In the genomic region with DNA sequence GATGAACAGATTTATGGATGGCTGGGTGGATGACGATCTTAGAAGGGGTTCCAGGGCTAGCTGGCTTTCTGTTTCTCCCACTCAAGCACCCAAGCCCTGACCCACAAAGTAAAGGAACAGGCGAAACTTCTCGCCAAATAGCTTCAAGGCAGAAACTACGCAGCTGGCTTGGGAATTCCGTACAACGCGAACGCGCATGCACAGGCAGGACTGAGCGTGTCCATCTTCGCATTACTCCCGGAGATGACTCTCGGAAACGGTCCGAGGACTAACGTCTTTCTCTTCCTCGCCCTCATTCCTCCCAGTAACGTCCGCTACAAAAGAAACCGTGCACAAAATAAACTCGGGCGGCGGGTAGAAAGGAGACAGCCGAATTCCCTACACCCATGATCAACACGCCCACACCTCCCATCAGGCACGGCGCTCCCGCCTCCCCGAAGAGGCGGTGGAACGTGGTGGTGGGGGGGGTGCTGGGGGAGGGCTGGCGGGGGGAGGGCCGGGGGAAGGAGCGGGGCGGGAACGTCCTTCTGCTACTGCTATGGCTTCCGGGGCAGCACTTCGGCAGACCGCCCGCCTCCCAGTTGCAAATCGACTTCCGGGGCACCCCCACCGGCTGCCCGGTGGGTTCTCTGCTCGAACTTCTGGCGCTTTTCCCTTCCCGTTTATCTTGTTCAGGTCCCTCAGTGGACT, we compare ENCODE assay signal across 8 cellular contexts. TPM values are rescaled to one million over a fixed set of nuclear protein-coding genes. Genes with fewer than 3 reads are reported as not detected.
DNase-seq lines count a peak whose midpoint lies in the region; ATAC-seq, FAIRE-seq and TF ChIP-seq lines count a peak whose summit lies in the region.
"Not testable (repeated sequence)": the region's sequence is repeated elsewhere in the genome, so short reads cannot be mapped to it uniquely, and the experiment has no call there.

No MANE protein-coding gene starts in this region.

- not testable (repeated sequence) for H3K27ac ChIP-seq in keratinocyte (ENCODE audit: control insufficient read depth, insufficient read depth, low read length)

- H3K9me1 ChIP-seq in keratinocyte (ENCODE audit: control insufficient read depth, extremely low read depth, insufficient read depth, low read length), result not testable (repeated sequence)

- H3K27ac Mint-ChIP-seq in activated naive CD4-positive, alpha-beta T cell treated with anti-CD3 and anti-CD28 coated beads, Interleukin-2, amount 50 U/mL, for 72 hours; stimulated activated naive CD8-positive, alpha-beta T cell treated with anti-CD3 and anti-CD28 coated beads, Interleukin-15, amount 100 ng/mL, for 72 hours: not testable (repeated sequence)

- not testable (repeated sequence) for TF ChIP-seq CTCF in keratinocyte (optimal IDR thresholded peaks at IDR 0.05 in 1 of 3, IDR thresholded peaks at IDR 0.05 in 1 of 3, conservative IDR thresholded peaks at IDR 0.05 in 1 of 3; ENCODE audit: extremely low read depth in 1 of 3, insufficient read depth in 2 of 3, low read length in 3 of 3)

- not testable (repeated sequence) for H3K4me3 ChIP-seq in keratinocyte (ENCODE audit: control insufficient read depth in 2 of 3, extremely low read depth in 1 of 3, insufficient read depth in 2 of 3, low read depth in 1 of 3, low read length in 3 of 3)

- not testable (repeated sequence) for H3K4me1 ChIP-seq in keratinocyte (ENCODE audit: control insufficient read depth, extremely low read depth, insufficient read depth, low read length)

- dilution Hi-C loops in keratinocyte (cut with MboI; ENCODE audit: extremely low pct_ligation_motif_present, low sequenced_read_pairs), result not testable (repeated sequence)

- H3K79me2 ChIP-seq in keratinocyte (ENCODE audit: control insufficient read depth, insufficient read depth, low read length), result not testable (repeated sequence)

- not testable (repeated sequence) for H4K20me1 ChIP-seq in keratinocyte (ENCODE audit: control insufficient read depth, extremely low read depth, insufficient read depth, low read length)

- peaks cover 12% of the 10 kb centered on the region for H3K4me1 Mint-ChIP-seq in stimulated activated naive CD8-positive, alpha-beta T cell treated with anti-CD3 and anti-CD28 coated beads, Interleukin-15, amount 100 ng/mL, for 72 hours

- not testable (repeated sequence) for H3K4me2 ChIP-seq in keratinocyte (ENCODE audit: control insufficient read depth, extremely low read depth, insufficient read depth, low read depth, low read length)

- not testable (repeated sequence) for H3K9me3 ChIP-seq in keratinocyte (ENCODE audit: control insufficient read depth, low read depth, low read length)

- FAIRE-seq in keratinocyte (lab: Jason Lieb, UNC), result peak; percentile 99

- H3K36me3 Mint-ChIP-seq in activated naive CD4-positive, alpha-beta T cell treated with anti-CD3 and anti-CD28 coated beads, Interleukin-2, amount 50 U/mL, for 72 hours, result not testable (repeated sequence)

- not testable (repeated sequence) for TF ChIP-seq POLR2A in GM18505 (IDR thresholded peaks at IDR 0.05; ENCODE audit: borderline replicate concordance, extremely low read depth, insufficient read depth, insufficient read length)

- H2AFZ ChIP-seq in keratinocyte (ENCODE audit: control insufficient read depth, low read length), result not testable (repeated sequence)

- ATAC-seq in GM18505 (IDR thresholded peaks at IDR 0.05; ENCODE audit: unreplicated experiment) (peak; percentile 52), GM19395 (IDR thresholded peaks at IDR 0.05; ENCODE audit: unreplicated experiment) (peak; percentile 53), GM21825 (IDR thresholded peaks at IDR 0.05; ENCODE audit: unreplicated experiment) (peak; percentile 43), HG03039 (IDR thresholded peaks at IDR 0.05; ENCODE audit: unreplicated experiment) (peak; percentile 44), HG03520 (IDR thresholded peaks at IDR 0.05; ENCODE audit: unreplicated experiment) (peak; percentile 43)
- ATAC-seq in activated naive CD4-positive, alpha-beta T cell treated with anti-CD3 and anti-CD28 coated beads, Interleukin-2, amount 50 U/mL, for 72 hours, result peak; percentile 65 to 73
- ATAC-seq in stimulated activated naive CD8-positive, alpha-beta T cell treated with anti-CD3 and anti-CD28 coated beads, Interleukin-15, amount 100 ng/mL, for 72 hours, result peak; percentile 72

- H3K36me3 ChIP-seq in keratinocyte (ENCODE audit: control insufficient read depth in 2 of 2, extremely low read depth in 1 of 2, insufficient read depth in 2 of 2, low read length in 2 of 2), result not testable (repeated sequence)

- H3K4me3 Mint-ChIP-seq in stimulated activated naive CD8-positive, alpha-beta T cell treated with anti-CD3 and anti-CD28 coated beads, Interleukin-15, amount 100 ng/mL, for 72 hours, result not testable (repeated sequence)

- not testable (repeated sequence) for H3K27me3 Mint-ChIP-seq in stimulated activated naive CD8-positive, alpha-beta T cell treated with anti-CD3 and anti-CD28 coated beads, Interleukin-15, amount 100 ng/mL, for 72 hours

- not testable (repeated sequence) for H3K27me3 ChIP-seq in keratinocyte (ENCODE audit: control insufficient read depth, extremely low read depth, insufficient read depth, low read length)

- H3K9ac ChIP-seq in keratinocyte (ENCODE audit: control insufficient read depth, extremely low read depth, insufficient read depth, low read length), result not testable (repeated sequence)

- not testable (repeated sequence) for DNase-seq in activated naive CD4-positive, alpha-beta T cell treated with anti-CD3 and anti-CD28 coated beads, Interleukin-2, amount 50 U/mL, for 72 hours (ENCODE audit: low spot score in 2 of 2); keratinocyte (ENCODE audit: low read depth, low spot score); stimulated activated naive CD8-positive, alpha-beta T cell treated with anti-CD3 and anti-CD28 coated beads, Interleukin-15, amount 100 ng/mL, for 72 hours

- H3K9me3 Mint-ChIP-seq in activated naive CD4-positive, alpha-beta T cell treated with anti-CD3 and anti-CD28 coated beads, Interleukin-2, amount 50 U/mL, for 72 hours; stimulated activated naive CD8-positive, alpha-beta T cell treated with anti-CD3 and anti-CD28 coated beads, Interleukin-15, amount 100 ng/mL, for 72 hours: not testable (repeated sequence)

RNA-seq across cellular contexts. Expression of gene PBDC1, which starts 27.8 kb away (rescaled TPM):
- total RNA-seq in activated naive CD4-positive, alpha-beta T cell treated with anti-CD3 and anti-CD28 coated beads, Interleukin-2, amount 50 U/mL, for 72 hours, result 10 to 100 TPM; 35.5 to 43.0 TPM
- 28.3 to 42.0 TPM (median 34.3 TPM) in 3 replicates for polyA plus RNA-seq in keratinocyte
- 32.3 TPM for polyA plus RNA-seq in keratinocyte (2011; ENCODE audit: low read depth)
- polyA plus RNA-seq in keratinocyte (2011; cell fraction: cytosol; rRNA removed), result 31.0 and 48.4 TPM in 2 replicates
- polyA plus RNA-seq in keratinocyte (2011; cell fraction: nucleus; rRNA removed), result 26.5 and 28.4 TPM in 2 replicates
- polyA plus RNA-seq in keratinocyte (2012; ENCODE audit: low replicate concordance), result 39.4 and 55.9 TPM in 2 replicates
- 16.1 to 29.9 TPM (median 29.4 TPM) in 3 replicates for polyA minus RNA-seq in keratinocyte
- polyA minus RNA-seq in keratinocyte (2011; cell fraction: cytosol; rRNA and poly(A)+ RNA removed), result 23.8 TPM
- polyA minus RNA-seq in keratinocyte (2011; cell fraction: nucleus; rRNA and poly(A)+ RNA removed), result 15.5 and 21.1 TPM in 2 replicates
